16 cellular contexts compared by ENCODE assay signal in genomic region chr1:201944639-201945038, GRCh38. TPM values are rescaled to one million over a fixed set of nuclear protein-coding genes. Genes with fewer than 3 reads are reported as not detected.
DNase-seq lines count a peak whose midpoint lies in the region; ATAC-seq and TF ChIP-seq lines count a peak whose summit lies in the region.
"Had no signal": no experiment of that assay in that cellular context is flagged by ENCODE, and none has a peak within 500 bp of the region (broad histone marks: within the 10 kb centered on the region; RNA-seq: fewer than 3 reads in every experiment).

No MANE protein-coding gene starts in this region.

- H3K9me3 ChIP-seq in adipocyte (ENCODE audit: control insufficient read depth, low read length) (no peaks in the 10 kb centered on the region), fibroblast of lung (ENCODE audit: control insufficient read depth, insufficient read depth, low read depth, low read length) (no peaks in the 10 kb centered on the region), osteoblast (ENCODE audit: low read depth, low read length) (no peaks in the 10 kb centered on the region), transverse colon (no peaks in the 10 kb centered on the region), MM.1S (replicated peaks; ENCODE audit: insufficient read depth, low read length) (no peaks in the 10 kb centered on the region)

- no peak for TF ChIP-seq CTCF in fibroblast of lung (conservative IDR thresholded peaks at IDR 0.05 in 1 of 2, IDR thresholded peaks at IDR 0.05 in 1 of 2; ENCODE audit: low read depth in 1 of 2, low read length in 2 of 2)
- no peak for TF ChIP-seq CTCF in osteoblast (IDR thresholded peaks at IDR 0.05; ENCODE audit: extremely low read depth, low read depth, low read length)
- no peak for TF ChIP-seq CTCF in transverse colon (IDR thresholded peaks at IDR 0.05)
- no peak for TF ChIP-seq CTCF in MM.1S (IDR thresholded peaks at IDR 0.05; ENCODE audit: low read length)

- H2AFZ ChIP-seq in fibroblast of lung (ENCODE audit: low read length) (no peak overlapping the region), osteoblast (ENCODE audit: low read length) (no peak overlapping the region), MM.1S (ENCODE audit: low read length) (no peak overlapping the region)

- no peak for TF ChIP-seq EP300 in transverse colon (IDR thresholded peaks at IDR 0.05; ENCODE audit: low read depth)

- H3K79me2 ChIP-seq in fibroblast of lung (ENCODE audit: control insufficient read depth, insufficient read depth, low read length) (peaks cover 12% of the 10 kb centered on the region), osteoblast (ENCODE audit: insufficient read depth, low read length) (peaks cover 35% of the 10 kb centered on the region), MM.1S (ENCODE audit: low read length) (no peaks in the 10 kb centered on the region)

- H3K9ac ChIP-seq in adipocyte (ENCODE audit: low read length) (peak overlapping the region; percentile 97), fibroblast of lung (ENCODE audit: insufficient read depth, low read length) (no peak overlapping the region), MM.1S (ENCODE audit: low read length) (no peak overlapping the region)

- ATAC-seq in HG02852 (IDR thresholded peaks at IDR 0.05; ENCODE audit: unreplicated experiment) = no peak
- ATAC-seq: stimulated activated naive CD8-positive, alpha-beta T cell treated with anti-CD3 and anti-CD28 coated beads, Interleukin-15, amount 100 ng/mL, for 72 hours had no signal

- H4K20me1 ChIP-seq in fibroblast of lung (ENCODE audit: control insufficient read depth, extremely low read depth, insufficient read depth, low read length) (no peaks in the 10 kb centered on the region), osteoblast (ENCODE audit: insufficient read depth, low read length) (peaks cover 20% of the 10 kb centered on the region), MM.1S (ENCODE audit: insufficient read depth, low read length) (no peaks in the 10 kb centered on the region)

- intact Hi-C loops in transverse colon (cut with DNase I; ENCODE audit: low total_unique reads) = no loop called here

- H3K27me3 ChIP-seq in adipocyte (replicated peaks; ENCODE audit: control insufficient read depth, insufficient read depth, low read length) (no peaks in the 10 kb centered on the region), fibroblast of lung (ENCODE audit: control insufficient read depth, insufficient read depth, low read length) (no peaks in the 10 kb centered on the region), osteoblast (ENCODE audit: insufficient read depth, low read length) (no peaks in the 10 kb centered on the region), transverse colon (peaks cover 32% of the 10 kb centered on the region), MM.1S (replicated peaks; ENCODE audit: insufficient read depth, low read length) (peaks cover 28% of the 10 kb centered on the region)

- no peaks in the 10 kb centered on the region for H3F3A ChIP-seq in MM.1S (ENCODE audit: insufficient read depth, low read length)

- H3K36me3 ChIP-seq in adipocyte (ENCODE audit: control insufficient read depth, insufficient read depth, low read length, severe bottlenecking) (no peaks in the 10 kb centered on the region), fibroblast of lung (ENCODE audit: control insufficient read depth, insufficient read depth, low read length) (peaks cover 1% of the 10 kb centered on the region), osteoblast (ENCODE audit: insufficient read depth, low read length) (no peaks in the 10 kb centered on the region), transverse colon (no peaks in the 10 kb centered on the region), MM.1S (replicated peaks; ENCODE audit: insufficient read depth, low read length) (no peaks in the 10 kb centered on the region)

- 64 to 67% methylated on average over 1 to 2 of the region's 3 CpGs for WGBS in transverse colon (ENCODE audit: low coverage in 1 of 2), 2 donors

- no peak for TF ChIP-seq POLR2A in transverse colon (IDR thresholded peaks at IDR 0.05)

- H3K4me2 ChIP-seq in fibroblast of lung (ENCODE audit: extremely low read depth, insufficient read depth, low read length) (peak overlapping the region; percentile 82), osteoblast (ENCODE audit: insufficient read depth, low read length) (peak overlapping the region; percentile 89), MM.1S (ENCODE audit: low read depth, low read length) (no peak overlapping the region)

- in situ Hi-C loops in transverse colon (cut with MboI; ENCODE audit: low pct_ligation_motif_present in 1 of 4, low pct_unique_long_range_greater_than_20kb in 1 of 4, low sequenced_read_pairs in 3 of 4) = no loop called here

- DNase-seq in adipocyte (ENCODE audit: low read depth) (peak; percentile 22), fibroblast of lung (ENCODE audit: low read depth in 2 of 2) (no peak), osteoblast (ENCODE audit: insufficient read length, low spot score, missing footprints) (peak; percentile 80), transverse colon (no peak), MM.1S (no peak)
- DNase-seq in NK-92 treated with Interleukin-12 subunit alpha and Interleukin-12 subunit beta, amount 100 ng/mL, for 24 hours (lab: John Stamatoyannopoulos, UW) = no peak
- DNase-seq: activated CD4-positive, CD25-positive, alpha-beta regulatory T cell; activated naive CD4-positive, alpha-beta T cell treated with anti-CD3 and anti-CD28 coated beads, Interleukin-2, amount 10 ng/mL, durations not matched to agents 7 days and 5 days; DMS79; hypothalamus; NCI-H146; small intestine; stimulated activated naive CD8-positive, alpha-beta T cell treated with anti-CD3 and anti-CD28 coated beads, Interleukin-15, amount 100 ng/mL, for 72 hours had no signal

- H3K4me3 ChIP-seq in adipocyte (ENCODE audit: low read length) (peak overlapping the region; percentile 98), fibroblast of lung (replicated peaks in 1 of 4; ENCODE audit: control extremely low read depth in 1 of 4, insufficient read depth in 1 of 4, low read depth in 3 of 4, low read length in 4 of 4) (peak overlapping the region; percentile 24 to 76 (median 42)), osteoblast (ENCODE audit: insufficient read depth, low read length) (peak overlapping the region; percentile 86), transverse colon (peak overlapping the region; percentile 40 to 57 (median 50)), MM.1S (ENCODE audit: low read length) (no peak overlapping the region)

- H3K9me2 ChIP-seq in MM.1S (replicated peaks; ENCODE audit: insufficient read depth, low read length) = no peaks in the 10 kb centered on the region

- H3K27ac ChIP-seq in fibroblast of lung (ENCODE audit: insufficient read depth, low read length) (no peak overlapping the region), osteoblast (ENCODE audit: low read depth, low read length) (no peak overlapping the region), transverse colon (peak overlapping the region; percentile 84 to 91 (median 87)), MM.1S (ENCODE audit: low read length) (no peak overlapping the region)

- H3K4me1 ChIP-seq in adipocyte (ENCODE audit: control insufficient read depth, insufficient read depth, low read length) (peaks cover 62% of the 10 kb centered on the region), fibroblast of lung (ENCODE audit: control insufficient read depth, extremely low read depth, insufficient read depth, low read length) (peaks cover 16% of the 10 kb centered on the region), osteoblast (ENCODE audit: insufficient read depth, low read length) (peaks cover 45% of the 10 kb centered on the region), transverse colon (peaks cover 0 to 13% (median 7%) of the 10 kb centered on the region in 4 donors), MM.1S (ENCODE audit: low read length) (peaks cover 6% of the 10 kb centered on the region)

RNA-seq across cellular contexts. Expression of gene LMOD1, which starts 1.7 kb away (rescaled TPM):
- total RNA-seq in fibroblast of lung = 20.5 and 36.3 TPM in 2 replicates
- polyA plus RNA-seq in fibroblast of lung = 9.7 and 74.9 TPM in 2 replicates
- polyA plus RNA-seq in fibroblast of lung (2012) = 12.2 and 102 TPM in 2 replicates
- 15.5 and 153 TPM in 2 replicates for polyA minus RNA-seq in fibroblast of lung (ENCODE audit: low replicate concordance)
- total RNA-seq in osteoblast = 17.1 and 21.7 TPM in 2 replicates
- total RNA-seq in transverse colon = 100 to 1,000 TPM in 3 of 4 donors, 10 to 100 TPM in 1; 73.2 to 166 (median 115) TPM
- total RNA-seq: NCI-H460 had no signal
- polyA plus RNA-seq: CD14-positive monocyte had no signal

RNA-seq across cellular contexts. Expression of gene TIMM17A, which starts 10.7 kb away (rescaled TPM):
- total RNA-seq in fibroblast of lung = 41.9 and 47.7 TPM in 2 replicates
- 102 and 103 TPM in 2 replicates for polyA plus RNA-seq in fibroblast of lung
- polyA plus RNA-seq in fibroblast of lung (2012) = 87.4 and 89.3 TPM in 2 replicates
- polyA minus RNA-seq in fibroblast of lung (ENCODE audit: low replicate concordance) = 0.82 and 37.3 TPM in 2 replicates
- 35.7 and 38.7 TPM in 2 replicates for total RNA-seq in osteoblast
- total RNA-seq in transverse colon = 10 to 100 TPM in 3 of 4 donors, 1 to 10 TPM in 1; 3.0 to 37.0 (median 33.7) TPM

RNA-seq across cellular contexts. Expression of gene RNPEP, which starts 37.8 kb away (rescaled TPM):
- total RNA-seq in fibroblast of lung (43.7 and 77.1 TPM in 2 replicates), osteoblast (64.8 and 74.2 TPM in 2 replicates), transverse colon (100 to 1,000 TPM; 118 to 285 (median 184) TPM)
- 56.9 and 63.1 TPM in 2 replicates for polyA plus RNA-seq in fibroblast of lung
- 67.5 and 69.1 TPM in 2 replicates for polyA plus RNA-seq in fibroblast of lung (2012)
- polyA minus RNA-seq in fibroblast of lung (ENCODE audit: low replicate concordance) = 149 and 172 TPM in 2 replicates

RNA-seq across cellular contexts. Expression of gene SHISA4, which starts 55.9 kb away (rescaled TPM):
- total RNA-seq in fibroblast of lung (15.4 and 27.1 TPM in 2 replicates), osteoblast (25.3 and 27.1 TPM in 2 replicates), transverse colon (1 to 10 TPM; 2.2 to 6.7 (median 4.6) TPM)
- polyA plus RNA-seq in fibroblast of lung = 19.0 and 19.2 TPM in 2 replicates
- polyA plus RNA-seq in fibroblast of lung (2012) = 33.9 and 36.0 TPM in 2 replicates
- 85.3 and 92.1 TPM in 2 replicates for polyA minus RNA-seq in fibroblast of lung (ENCODE audit: low replicate concordance)

Comparison
In these comparisons a context has a peak if more than half of its experiments do, and no peak if none do; other contexts are left out.
1. DNase-seq: peak in adipocyte (single experiment) and osteoblast (single experiment); none in fibroblast of lung (0 of 2), transverse colon (single experiment), NK-92 treated with Interleukin-12 subunit alpha and Interleukin-12 subunit beta, amount 100 ng/mL, for 24 hours (single experiment) and MM.1S (single experiment).
2. H3K27ac ChIP-seq: peak in transverse colon (4 of 4); none in fibroblast of lung (single experiment), osteoblast (single experiment) and MM.1S (single experiment).